Comparison of ENCODE assay signal across 22 cellular contexts in genomic region chr12:108849653-108850052, GRCh38. TPM values are rescaled to one million over a fixed set of nuclear protein-coding genes. Genes with fewer than 3 reads are reported as not detected.
A peak's percentile ranks its signal among the peaks of the same experiment; 100 is the strongest.
DNase-seq lines count a peak whose midpoint lies in the region; ATAC-seq, FAIRE-seq and TF ChIP-seq lines count a peak whose summit lies in the region.
"Had no signal": no experiment of that assay in that cellular context is flagged by ENCODE, and none has a peak within 500 bp of the region (broad histone marks: within the 10 kb centered on the region; RNA-seq: fewer than 3 reads in every experiment).

No MANE protein-coding gene starts in this region.

- H3K36me3 ChIP-seq in SK-N-SH (replicated peaks in 1 of 2; ENCODE audit: control insufficient read depth in 1 of 2, insufficient read depth in 2 of 2, low read length in 1 of 2) (peaks cover 16 to 63% of the 10 kb centered on the region in 2 experiments), brain microvascular endothelial cell (replicated peaks) (peaks cover 54% of the 10 kb centered on the region), sigmoid colon (peaks cover 0 to 28% (median 14%) of the 10 kb centered on the region in 4 donors), mesenchymal stem cell (ENCODE audit: control insufficient read depth in 1 of 2, insufficient read depth in 2 of 2, low read depth in 1 of 2, low read length in 2 of 2) (peaks cover 48 to 64% of the 10 kb centered on the region in 2 experiments), tibial nerve (peaks cover 0 to 38% (median 0%) of the 10 kb centered on the region in 3 donors)

- H2AK5ac ChIP-seq in mesenchymal stem cell (ENCODE audit: low read length, severe bottlenecking): no peak overlapping the region

- CTCF ChIA-PET in SK-N-SH (lab: Yijun Ruan, JAX): interaction anchor here (1.1 to 5.3 kb wide), 3 partner anchors 13 to 182 kb away, joined by 3 to 29 read pairs (median 5); no protein-coding TSS in a partner anchor

- H4K20me1 ChIP-seq in SK-N-SH (ENCODE audit: insufficient read depth): no peaks in the 10 kb centered on the region

- no peak overlapping the region for H2BK120ac ChIP-seq in mesenchymal stem cell (ENCODE audit: low read depth, low read length)

- H3K4me1 ChIP-seq in SK-N-SH (ENCODE audit: control insufficient read depth in 1 of 2, insufficient read depth in 2 of 2, low read depth in 1 of 2, low read length in 1 of 2) (peaks cover 31% of the 10 kb centered on the region in 2 experiments), sigmoid colon (peaks cover 0 to 86% (median 72%) of the 10 kb centered on the region in 4 donors), mesenchymal stem cell (ENCODE audit: control insufficient read depth, insufficient read depth, low read depth, low read length) (peaks cover 19% of the 10 kb centered on the region), tibial nerve (peaks cover 0 to 87% (median 32%) of the 10 kb centered on the region in 4 donors)

- H2BK12ac ChIP-seq in mesenchymal stem cell (ENCODE audit: low read length in 2 of 2): no peak overlapping the region

- H2AFZ ChIP-seq in SK-N-SH (ENCODE audit: low read depth) (no peak overlapping the region), mesenchymal stem cell (ENCODE audit: low read depth, low read length) (no peak overlapping the region)

- DNase-seq in SK-N-SH (peak; percentile 38), M059J (ENCODE audit: low read depth) (peak; percentile 53), brain microvascular endothelial cell (no peak), sigmoid colon (no peak), mesenchymal stem cell (no peak), tibial nerve (ENCODE audit: low spot score in 2 of 2) (no peak), frontal cortex (ENCODE audit: low spot score in 2 of 2) (no peak)
- DNase-seq: 8988T; activated CD4-positive, alpha-beta memory T cell treated with anti-CD3 and anti-CD28 coated beads for 36 hours; activated T-cell treated with anti-CD3 and anti-CD28 coated beads, Interleukin-2, amount 50 U/mL, for 72 hours; caudate nucleus; CD8-positive, alpha-beta T cell; DMS79; KG1; left colon; NCI-H1105; occipital lobe; transverse colon had no signal

- TF ChIP-seq POLR2A in sigmoid colon (IDR thresholded peaks at IDR 0.05): no peak
- no peak for TF ChIP-seq POLR2A in tibial nerve (IDR thresholded peaks at IDR 0.05)

- peaks cover 6% of the 10 kb centered on the region for H3K79me1 ChIP-seq in mesenchymal stem cell (replicated peaks; ENCODE audit: low read length, poor library complexity, severe bottlenecking)

- no peaks in the 10 kb centered on the region for H3K9me3 ChIP-seq in SK-N-SH
- H3K9me3 ChIP-seq in sigmoid colon: no peaks in the 10 kb centered on the region
- no peaks in the 10 kb centered on the region for H3K9me3 ChIP-seq in mesenchymal stem cell (ENCODE audit: control insufficient read depth, low read length)
- H3K9me3 ChIP-seq in tibial nerve: no peaks in the 10 kb centered on the region
- H3K9me3 ChIP-seq: transverse colon had no signal

- H3K4me2 ChIP-seq in SK-N-SH (no peak overlapping the region), mesenchymal stem cell (ENCODE audit: low read length, poor library complexity, severe bottlenecking) (no peak overlapping the region)

- no peak overlapping the region for H3K14ac ChIP-seq in mesenchymal stem cell (ENCODE audit: low read length in 2 of 2)

- H3K4me3 ChIP-seq in SK-N-SH (ENCODE audit: low read depth in 2 of 2, low read length in 1 of 2) (no peak overlapping the region), brain microvascular endothelial cell (ENCODE audit: low read depth, low read length) (no peak overlapping the region), sigmoid colon (no peak overlapping the region), mesenchymal stem cell (ENCODE audit: insufficient read depth in 1 of 2, low read depth in 1 of 2, low read length in 2 of 2) (no peak overlapping the region), tibial nerve (no peak overlapping the region)
- H3K4me3 ChIP-seq: transverse colon had no signal

- no peak overlapping the region for H2BK5ac ChIP-seq in mesenchymal stem cell (ENCODE audit: low read depth, low read length, poor library complexity, severe bottlenecking)

- no peak overlapping the region for H4K8ac ChIP-seq in mesenchymal stem cell (ENCODE audit: low read length)

- H3F3A ChIP-seq in SK-N-SH (replicated peaks; ENCODE audit: insufficient read depth): peaks cover 28% of the 10 kb centered on the region

- H4K91ac ChIP-seq in mesenchymal stem cell (ENCODE audit: low read length): no peak overlapping the region

- TF ChIP-seq CTCF in SK-N-SH (IDR thresholded peaks at IDR 0.05) (no peak), brain microvascular endothelial cell (IDR thresholded peaks at IDR 0.05; ENCODE audit: low read depth, low read length, missing control alignments) (no peak), sigmoid colon (IDR thresholded peaks at IDR 0.05) (no peak), tibial nerve (IDR thresholded peaks at IDR 0.05) (no peak)

- peak overlapping the region; percentile 8 to 61; a peak in 2 of 4 replicates for H3K27ac ChIP-seq in SK-N-SH (ENCODE audit: low read depth in 2 of 2, low read length in 1 of 2)
- peak overlapping the region; percentile 66 for H3K27ac ChIP-seq in brain microvascular endothelial cell
- H3K27ac ChIP-seq in sigmoid colon: peak overlapping the region in 3 of 4 donors; percentile 2 to 25 (median 22)
- no peak overlapping the region for H3K27ac ChIP-seq in mesenchymal stem cell (ENCODE audit: low read length, poor library complexity, severe bottlenecking)
- peak overlapping the region in 2 of 4 donors; percentile 55 to 58 for H3K27ac ChIP-seq in tibial nerve

- no peak overlapping the region for H3K4ac ChIP-seq in mesenchymal stem cell (ENCODE audit: low read depth in 1 of 2, low read length in 2 of 2)

- FAIRE-seq in frontal cortex (lab: Jason Lieb, UNC): no peak

- in situ Hi-C loops in brain microvascular endothelial cell (cut with HindIII; ENCODE audit: low pct_ligation_motif_present, low sequenced_read_pairs): no loop called here

- POLR2A ChIA-PET in SK-N-SH (lab: Yijun Ruan, JAX): interaction anchor here (0.5 to 2.0 kb wide), 2 partner anchors 23 to 171 kb away, joined by 3 to 8 read pairs; no protein-coding TSS in a partner anchor

- H3K23ac ChIP-seq in mesenchymal stem cell (ENCODE audit: low read length in 2 of 2): no peak overlapping the region

- TF ChIP-seq RAD21 in SK-N-SH (IDR thresholded peaks at IDR 0.05; ENCODE audit: low read length): no peak

- TF ChIP-seq EP300 in SK-N-SH (IDR thresholded peaks at IDR 0.05; ENCODE audit: borderline replicate concordance in 1 of 2, low read depth in 1 of 2, low read length in 1 of 2) (no peak), sigmoid colon (IDR thresholded peaks at IDR 0.05) (no peak), tibial nerve (IDR thresholded peaks at IDR 0.05) (no peak)

- no peak overlapping the region for H2BK15ac ChIP-seq in mesenchymal stem cell (ENCODE audit: low read depth, poor library complexity, severe bottlenecking)

- H3K9me2 ChIP-seq in SK-N-SH: no peaks in the 10 kb centered on the region

- intact Hi-C loops in sigmoid colon (cut with DNase I): loop anchor here (10.0 kb wide), 1 partner anchor 245 kb away; the partner anchor contains the start of genes ALKBH2 and UNG

- H3K27me3 ChIP-seq in SK-N-SH (ENCODE audit: insufficient read depth) (no peaks in the 10 kb centered on the region), brain microvascular endothelial cell (replicated peaks) (no peaks in the 10 kb centered on the region), sigmoid colon (no peaks in the 10 kb centered on the region), mesenchymal stem cell (ENCODE audit: control insufficient read depth in 1 of 2, insufficient read depth in 1 of 2, low read length in 2 of 2) (no peaks in the 10 kb centered on the region), tibial nerve (no peaks in the 10 kb centered on the region)
- H3K27me3 ChIP-seq: transverse colon had no signal

- ATAC-seq in SK-N-SH treated with all-trans-retinoic acid at 6 μM for 48 hours: no peak
- ATAC-seq: activated T-cell treated with anti-CD3 and anti-CD28 coated beads, Interleukin-2, amount 50 U/mL, for 72 hours; CD8-positive, alpha-beta T cell; left colon; stimulated activated effector memory CD8-positive, alpha-beta T cell treated with anti-CD3 and anti-CD28 coated beads, Interleukin-12 subunit alpha, Interleukin-12 subunit beta, amount 100 ng/mL, for 72 hours had no signal

- peaks cover 85% of the 10 kb centered on the region for H3K79me2 ChIP-seq in SK-N-SH (ENCODE audit: insufficient read depth)

- H3K9ac ChIP-seq in SK-N-SH (no peak overlapping the region), mesenchymal stem cell (ENCODE audit: low read length) (no peak overlapping the region)

- H3K18ac ChIP-seq in mesenchymal stem cell (ENCODE audit: low read depth in 1 of 2, low read length in 2 of 2): no peak overlapping the region

TF ChIP-seq in SK-N-SH treated with all-trans-retinoic acid at 6 μM for 48 hours, 23 proteins besides CTCF, POLR2A, EP300 and RAD21 (continues in another document):
- no peak for TF ChIP-seq BACH2 (CRISPR knock-in tag; IDR thresholded peaks at IDR 0.05; ENCODE audit: borderline replicate concordance)
- no peak for TF ChIP-seq ZC3H10 (CRISPR knock-in tag; IDR thresholded peaks at IDR 0.05)
- no peak for TF ChIP-seq ISL1 (CRISPR knock-in tag; IDR thresholded peaks at IDR 0.05)

RNA-seq across cellular contexts. Expression of gene SSH1, which starts 7.7 kb away (rescaled TPM):
- polyA plus RNA-seq in SK-N-SH (2012; rRNA removed): 16.4 and 19.6 TPM in 2 replicates
- polyA plus RNA-seq in SK-N-SH (2012; cell fraction: cytosol; rRNA removed): 12.2 and 14.1 TPM in 2 replicates
- 27.9 and 35.1 TPM in 2 replicates for polyA plus RNA-seq in SK-N-SH (2012; cell fraction: nucleus; rRNA removed)
- 10.5 and 20.1 TPM in 2 replicates for total RNA-seq in M059J (2014; rRNA removed; shearing (Covaris generic))
- total RNA-seq in sigmoid colon: 10 to 100 TPM in 3 of 4 donors, 1 to 10 TPM in 1; 9.9 to 19.7 (median 12.6) TPM
- 10 to 100 TPM in 1 of 3 donors, 1 to 10 TPM in 2; 3.6 to 10.1 (median 5.1) TPM for polyA plus RNA-seq in sigmoid colon
- polyA plus RNA-seq in mesenchymal stem cell (2013, experiment 1 of 2): 42.7 TPM
- 38.8 TPM for polyA plus RNA-seq in mesenchymal stem cell (2013, experiment 2 of 2)
- 10 to 100 TPM; 23.6 to 66.9 (median 28.0) TPM for total RNA-seq in tibial nerve
- 4.1 TPM for total RNA-seq in frontal cortex

RNA-seq across cellular contexts. Expression of gene DAO, which starts 30.2 kb away (rescaled TPM):
- polyA plus RNA-seq in SK-N-SH (2012; rRNA removed): not detected in 2 replicates
- not detected in 2 replicates for polyA plus RNA-seq in SK-N-SH (2012; cell fraction: cytosol; rRNA removed)
- polyA plus RNA-seq in SK-N-SH (2012; cell fraction: nucleus; rRNA removed): not detected in 2 replicates
- total RNA-seq in M059J (2014; rRNA removed; shearing (Covaris generic)): not detected in 2 replicates
- total RNA-seq in sigmoid colon: not detected
- 1 to 10 TPM; 1.0 to 9.0 (median 4.2) TPM for polyA plus RNA-seq in sigmoid colon
- not detected for polyA plus RNA-seq in mesenchymal stem cell (2013, experiment 1 of 2)
- polyA plus RNA-seq in mesenchymal stem cell (2013, experiment 2 of 2): not detected
- not detected for total RNA-seq in tibial nerve
- total RNA-seq in frontal cortex: not detected
- total RNA-seq: activated CD4-positive, alpha-beta memory T cell treated with anti-CD3 and anti-CD28 coated beads for 36 hours; activated T-cell treated with anti-CD3 and anti-CD28 coated beads, Interleukin-2, amount 50 U/mL, for 72 hours; CD8-positive, alpha-beta T cell; mucosa of gallbladder; occipital lobe; SK-MEL-5 had no signal

Comparison
In these comparisons a context has a peak if more than half of its experiments do, and no peak if none do; other contexts are left out.
1. DNase-seq: peak in SK-N-SH (single experiment) and M059J (single experiment); none in brain microvascular endothelial cell (single experiment), sigmoid colon (single experiment), mesenchymal stem cell (single experiment), tibial nerve (0 of 2) and frontal cortex (0 of 2).